Comparison of ENCODE assay signal across 1 cellular context in genomic region chr12:110123861-110124183, GRCh38.
A peak's percentile ranks its signal among the peaks of the same experiment; 100 is the strongest.
TF ChIP-seq lines count a peak whose summit lies in the region.

No MANE protein-coding gene starts in this region.

TF ChIP-seq in K562, 482 proteins besides CTCF, POLR2A, EP300 and RAD21 (continued from another document and continues in another):
- TF ChIP-seq ZNF280B (CRISPR knock-in tag; IDR thresholded peaks at IDR 0.05): no peak
- TF ChIP-seq TFAM (CRISPR knock-in tag; conservative IDR thresholded peaks at IDR 0.05): no peak
- no peak for TF ChIP-seq RBM34 (IDR thresholded peaks at IDR 0.05; ENCODE audit: borderline replicate concordance, insufficient read depth, low read length)
- no peak for TF ChIP-seq KDM5B (IDR thresholded peaks at IDR 0.05; ENCODE audit: insufficient replicate concordance, low read depth, low read length)
- TF ChIP-seq ZNF398 (CRISPR knock-in tag; IDR thresholded peaks at IDR 0.05): no peak
- TF ChIP-seq NR0B1 (IDR thresholded peaks at IDR 0.05; ENCODE audit: partially characterized antibody): no peak
- TF ChIP-seq NR1H2 (CRISPR knock-in tag; IDR thresholded peaks at IDR 0.05): no peak
- TF ChIP-seq NFATC3 (IDR thresholded peaks at IDR 0.05): no peak
- peak; percentile 41; the same call in 1 of the 2 replicates for TF ChIP-seq USF1 (CRISPR knock-in tag; IDR thresholded peaks at IDR 0.05)
- TF ChIP-seq TEAD4 (IDR thresholded peaks at IDR 0.05; ENCODE audit: low read length): 0 out of 2 replicates have a peak, but pooled peaks have one; percentile 4
- TF ChIP-seq TEAD4 (CRISPR knock-in tag; IDR thresholded peaks at IDR 0.05; ENCODE audit: borderline replicate concordance): no peak
- TF ChIP-seq ZNF740 (CRISPR knock-in tag; IDR thresholded peaks at IDR 0.05): no peak
- TF ChIP-seq ZNF740 (tag; IDR thresholded peaks at IDR 0.05): no peak
- no peak for TF ChIP-seq SMAD4 (CRISPR knock-in tag; conservative IDR thresholded peaks at IDR 0.05)
- TF ChIP-seq CBX3 (IDR thresholded peaks at IDR 0.05; ENCODE audit: borderline replicate concordance in 1 of 2, low read length in 2 of 2): no peak
- no peak for TF ChIP-seq PHF21A (IDR thresholded peaks at IDR 0.05; ENCODE audit: borderline replicate concordance, low read depth)
- no peak for TF ChIP-seq HCFC1 (IDR thresholded peaks at IDR 0.05; ENCODE audit: low read depth, low read length)
- no peak for TF ChIP-seq YY1 (IDR thresholded peaks at IDR 0.05; ENCODE audit: borderline replicate concordance in 1 of 3, control insufficient read depth in 1 of 3, extremely low read depth in 1 of 3, insufficient read depth in 3 of 3, insufficient read length in 1 of 3, insufficient replicate concordance in 2 of 3, low read depth in 1 of 3, low read length in 2 of 3)
- no peak for TF ChIP-seq SMAD1 (IDR thresholded peaks at IDR 0.05; ENCODE audit: low read depth, low read length, partially characterized antibody)
- TF ChIP-seq ZNF518B (CRISPR knock-in tag; IDR thresholded peaks at IDR 0.05): no peak
- TF ChIP-seq CREB3L1 (IDR thresholded peaks at IDR 0.05; ENCODE audit: borderline replicate concordance, low read depth): no peak
- TF ChIP-seq ZNF449 (CRISPR knock-in tag; IDR thresholded peaks at IDR 0.05): no peak
- no peak for TF ChIP-seq MAFK (IDR thresholded peaks at IDR 0.05; ENCODE audit: low read length)
- TF ChIP-seq ZNF395 (CRISPR knock-in tag; IDR thresholded peaks at IDR 0.05): peak; percentile 64; the same call in 1 of the 2 replicates
- no peak for TF ChIP-seq JUN (IDR thresholded peaks at IDR 0.05; ENCODE audit: borderline replicate concordance, low read depth, low read length)
- no peak for TF ChIP-seq JUN (CRISPR knock-in tag; IDR thresholded peaks at IDR 0.05; ENCODE audit: borderline replicate concordance)
- no peak for TF ChIP-seq ZBTB11 (CRISPR knock-in tag; IDR thresholded peaks at IDR 0.05)
- no peak for TF ChIP-seq ZNF134 (CRISPR knock-in tag; conservative IDR thresholded peaks at IDR 0.05)
- TF ChIP-seq DDX20 (tag; IDR thresholded peaks at IDR 0.05; ENCODE audit: low read depth): no peak
- no peak for TF ChIP-seq ID3 (CRISPR knock-in tag; IDR thresholded peaks at IDR 0.05)
- no peak for TF ChIP-seq ID3 (tag; IDR thresholded peaks at IDR 0.05)
- TF ChIP-seq ZNF79 (CRISPR knock-in tag; IDR thresholded peaks at IDR 0.05; ENCODE audit: low read depth): no peak
- no peak for TF ChIP-seq CREBBP (IDR thresholded peaks at IDR 0.05; ENCODE audit: low read depth, low read length)
- TF ChIP-seq MCM7 (IDR thresholded peaks at IDR 0.05): no peak
- no peak for TF ChIP-seq MAFF (IDR thresholded peaks at IDR 0.05; ENCODE audit: low read length)
- TF ChIP-seq C11orf30 (IDR thresholded peaks at IDR 0.05; ENCODE audit: low read depth): no peak
- no peak for TF ChIP-seq GTF2E2 (tag; IDR thresholded peaks at IDR 0.05)
- TF ChIP-seq MEIS2 (IDR thresholded peaks at IDR 0.05; ENCODE audit: partially characterized antibody): no peak
- peak; percentile 9 for TF ChIP-seq TBP (optimal IDR thresholded peaks at IDR 0.05; ENCODE audit: low read depth, low read length)
- peak; percentile 35; the same call in 1 of the 2 replicates for TF ChIP-seq NFIC (IDR thresholded peaks at IDR 0.05)
- TF ChIP-seq MNT (conservative IDR thresholded peaks at IDR 0.05): peak; percentile 51 to 68; a peak in 3 of 4 replicates
- TF ChIP-seq POLR2B (IDR thresholded peaks at IDR 0.05; ENCODE audit: low read depth, partially characterized antibody): no peak
